In the genomic region with DNA sequence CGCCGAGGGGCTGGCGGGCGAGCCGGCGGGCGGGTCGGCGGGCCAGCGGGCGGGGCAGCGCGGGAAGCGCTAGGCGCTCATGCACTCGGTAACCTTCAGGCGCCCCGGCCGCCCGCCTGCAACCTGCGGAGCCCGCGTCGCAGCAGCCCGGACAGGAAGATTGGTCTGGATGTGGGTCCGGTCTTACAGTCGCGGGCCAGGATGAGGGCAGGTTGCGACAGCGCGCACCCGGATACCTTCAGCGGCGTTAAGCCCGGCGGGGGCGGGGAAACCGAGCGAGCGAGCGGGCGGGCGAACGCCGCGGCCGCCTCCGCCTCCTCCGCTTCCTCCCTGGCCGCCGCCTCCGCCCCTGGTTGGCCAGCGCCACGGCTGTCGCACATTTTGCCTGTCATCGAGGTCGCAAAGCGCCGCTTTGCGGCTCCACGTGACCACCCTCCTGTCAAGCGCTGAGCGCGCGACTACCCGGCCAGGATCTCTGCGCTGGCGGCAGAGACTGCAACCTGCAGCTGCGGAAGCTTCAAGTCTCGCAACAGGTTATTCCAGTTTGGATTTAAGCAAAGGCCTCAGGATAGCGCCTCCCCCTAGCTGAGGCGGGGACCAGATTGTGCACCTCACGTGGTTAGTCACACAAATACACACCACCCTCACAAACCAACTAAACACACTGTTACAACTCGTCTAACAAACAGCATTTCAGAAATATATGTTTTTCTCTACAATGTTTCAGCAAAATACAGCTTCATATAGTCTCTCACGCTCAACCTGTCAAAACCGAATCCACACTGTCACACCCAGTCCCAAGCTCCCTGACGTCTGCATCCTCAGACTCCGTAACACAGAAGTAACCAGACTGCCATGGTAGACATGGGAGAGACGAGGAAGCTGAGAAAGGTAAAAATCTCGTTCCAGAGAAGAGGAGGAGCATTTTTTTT, we compare ENCODE assay signal across 1 cellular context.
TF ChIP-seq lines count a peak whose summit lies in the region.

A gene (minus strand): TSS at position 355 of the 932 bp plus-strand sequence. CDS start 456 bp downstream, outside the sequence.

TF ChIP-seq in HCT116, 20 proteins besides CTCF, POLR2A, EP300 and RAD21 (continued from another document):
- TF ChIP-seq CBX3 (IDR thresholded peaks at IDR 0.05; ENCODE audit: low read depth) (peak; percentile 98), EZH2phosphoT487 (IDR thresholded peaks at IDR 0.05; ENCODE audit: borderline replicate concordance) (no peak), JUND (IDR thresholded peaks at IDR 0.05) (peak; percentile 55), TCF7L2 (IDR thresholded peaks at IDR 0.05; ENCODE audit: borderline replicate concordance, extremely low read depth, insufficient read depth, insufficient read length) (peak; percentile 70), YY1 (IDR thresholded peaks at IDR 0.05; ENCODE audit: extremely low read depth, insufficient replicate concordance, low read depth, low read length) (peak; percentile 49), SP1 (IDR thresholded peaks at IDR 0.05; ENCODE audit: low read depth) (peak; percentile 92), POLR2AphosphoS5 (IDR thresholded peaks at IDR 0.05; ENCODE audit: low read depth, low read length) (peak; percentile 88), SRF (IDR thresholded peaks at IDR 0.05; ENCODE audit: low read depth) (peak; percentile 95), ZNF274 (IDR thresholded peaks at IDR 0.05; ENCODE audit: low read depth, low read length) (no peak), CEBPB (IDR thresholded peaks at IDR 0.05; ENCODE audit: low read depth) (peak; percentile 69; the same call in 1 of the 2 replicates), SIN3A (IDR thresholded peaks at IDR 0.05; ENCODE audit: low read depth) (peak; percentile 99), EZH2 (IDR thresholded peaks at IDR 0.05) (no peak), EGR1 (IDR thresholded peaks at IDR 0.05; ENCODE audit: low read depth) (peak; percentile 99), FOSL1 (IDR thresholded peaks at IDR 0.05; ENCODE audit: low read depth) (no peak)
- TF ChIP-seq, protein P1, sequence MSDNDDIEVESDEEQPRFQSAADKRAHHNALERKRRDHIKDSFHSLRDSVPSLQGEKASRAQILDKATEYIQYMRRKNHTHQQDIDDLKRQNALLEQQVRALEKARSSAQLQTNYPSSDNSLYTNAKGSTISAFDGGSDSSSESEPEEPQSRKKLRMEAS (IDR thresholded peaks at IDR 0.05) = peak; percentile 99
- TF ChIP-seq, protein P2, sequence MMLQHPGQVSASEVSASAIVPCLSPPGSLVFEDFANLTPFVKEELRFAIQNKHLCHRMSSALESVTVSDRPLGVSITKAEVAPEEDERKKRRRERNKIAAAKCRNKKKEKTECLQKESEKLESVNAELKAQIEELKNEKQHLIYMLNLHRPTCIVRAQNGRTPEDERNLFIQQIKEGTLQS (IDR thresholded peaks at IDR 0.05) = no peak; the same call in 1 of the 2 replicates
